ENCODE assay signal across 17 cellular contexts in genomic region chr1:10185759-10186158, GRCh38. TPM values are rescaled to one million over a fixed set of nuclear protein-coding genes. Genes with fewer than 3 reads are reported as not detected.
DNase-seq lines count a peak whose midpoint lies in the region; ATAC-seq, FAIRE-seq and TF ChIP-seq lines count a peak whose summit lies in the region.
"Had no signal": no experiment of that assay in that cellular context is flagged by ENCODE, and none has a peak within 500 bp of the region (broad histone marks: within the 10 kb centered on the region; RNA-seq: fewer than 3 reads in every experiment).

No MANE protein-coding gene starts in this region.

- H3K36me3 Mint-ChIP-seq in neural crest cell (ENCODE audit: low read depth), result peaks cover 16% of the 10 kb centered on the region

- TF ChIP-seq EP300 in K562 (IDR thresholded peaks at IDR 0.05; ENCODE audit: low read length), result no peak

- no peak for TF ChIP-seq RAD21 in K562 (CRISPR knock-in tag; conservative IDR thresholded peaks at IDR 0.05 in 1 of 2, IDR thresholded peaks at IDR 0.05 in 1 of 2)

- no peaks in the 10 kb centered on the region for H3K9me3 ChIP-seq in K562 (replicated peaks; ENCODE audit: control insufficient read depth, insufficient read depth, low read depth, low read length)
- H3K9me3 ChIP-seq: Caco-2 had no signal

- H3K4me3 Mint-ChIP-seq in neural crest cell, result peak overlapping the region; percentile 29
- H3K4me3 Mint-ChIP-seq: CD8-positive, alpha-beta memory T cell had no signal

- no peak overlapping the region for H3K9ac ChIP-seq in K562 (ENCODE audit: insufficient read depth in 1 of 2, low read depth in 2 of 2, low read length in 2 of 2)
- H3K9ac ChIP-seq: BLaER1, GM23248 had no signal

- no peaks in the 10 kb centered on the region for H3K9me1 ChIP-seq in K562 (ENCODE audit: control insufficient read depth, insufficient read depth, low read length)

- ATAC-seq in K562 (peak; percentile 35; the same call in 2 of the 3 replicates), HG03571 (IDR thresholded peaks at IDR 0.05; ENCODE audit: unreplicated experiment) (no peak), HG02970 (IDR thresholded peaks at IDR 0.05; ENCODE audit: low FRiP score, unreplicated experiment) (no peak)
- ATAC-seq: GM12878, HCT116 had no signal

- peaks cover 24% of the 10 kb centered on the region for H3K4me1 Mint-ChIP-seq in neural crest cell
- H3K4me1 Mint-ChIP-seq: CD8-positive, alpha-beta memory T cell had no signal

- H3K27ac Mint-ChIP-seq in neural crest cell (ENCODE audit: unreplicated experiment), result no peak overlapping the region

- intact Hi-C loops in K562 (cut with micrococcal nuclease), result no loop called here

- no peak overlapping the region for H3K4me3 ChIP-seq in K562
- H3K4me3 ChIP-seq: BLaER1, GM12878, GM23248 had no signal

- H3K27me3 ChIP-seq in K562 (ENCODE audit: control insufficient read depth in 2 of 2, insufficient read depth in 2 of 2, low read length in 2 of 2), result no peaks in the 10 kb centered on the region
- H3K27me3 ChIP-seq: BLaER1 had no signal

- POLR2A ChIA-PET in K562 (lab: Yijun Ruan, JAX), result no interaction called here

- H3K36me3 ChIP-seq in K562 (ENCODE audit: control insufficient read depth, insufficient read depth, low read length), result peaks cover 2% of the 10 kb centered on the region; the same call in 1 of the 3 replicates

- CTCF ChIA-PET in K562 (lab: Yijun Ruan, JAX; ENCODE audit: low intra/inter-chr PET ratio), result no interaction called here

- H3K79me2 ChIP-seq in K562 (ENCODE audit: control insufficient read depth, insufficient read depth, low read length), result no peaks in the 10 kb centered on the region

- H2AFZ ChIP-seq in K562 (ENCODE audit: low read depth, low read length), result no peak overlapping the region
- H2AFZ ChIP-seq: GM23248 had no signal

- H3K9me3 Mint-ChIP-seq in neural crest cell, result peaks cover 2% of the 10 kb centered on the region

- 13% methylated on average over 2 of the region's 2 CpGs for WGBS in K562 (ENCODE audit: insufficient coverage, low coverage, missing lambda C conversion rate)

- no peaks in the 10 kb centered on the region for H3K4me1 ChIP-seq in K562 (replicated peaks in 1 of 2; ENCODE audit: control insufficient read depth in 2 of 2, insufficient read depth in 2 of 2, low read length in 2 of 2)
- H3K4me1 ChIP-seq: Caco-2 had no signal

- no peak overlapping the region for H3K27ac ChIP-seq in K562 (ENCODE audit: extremely low read depth, low read depth, low read length)
- H3K27ac ChIP-seq: BLaER1, GM23248 had no signal

- BruUV-seq in K562 (replicated peaks; lab: Mats Ljungman, UMichigan), result no TSS peak

- no peaks in the 10 kb centered on the region for H3K27me3 Mint-ChIP-seq in neural crest cell (ENCODE audit: low read depth)
- H3K27me3 Mint-ChIP-seq: CD8-positive, alpha-beta memory T cell had no signal

- FAIRE-seq in K562 (lab: Jason Lieb, UNC), result no peak
- FAIRE-seq: GM12878, GM18507, H54 had no signal

- DNase-seq in SKM-1 treated with dmso at 0.1 percent for 144 hours (lab: John Stamatoyannopoulos, UW; ENCODE audit: unreplicated experiment) (peak; percentile 5), SKM-1 (lab: John Stamatoyannopoulos, UW; ENCODE audit: unreplicated experiment) (no peak), KBM-7 (peak; percentile 15), K562 (ENCODE audit: extremely low read depth in 1 of 4, low spot score in 3 of 4) (no peak), neural crest cell (ENCODE audit: low read depth, low spot score) (no peak)
- DNase-seq: 8988T; AML-193; Caco-2; CD8-positive, alpha-beta memory T cell had no signal

- no peaks in the 10 kb centered on the region for H4K20me1 ChIP-seq in K562 (replicated peaks; ENCODE audit: control insufficient read depth, insufficient read depth, low read length)
- H4K20me1 ChIP-seq: BLaER1 had no signal

- H3K4me2 ChIP-seq in K562 (ENCODE audit: insufficient read depth, low read length), result no peak overlapping the region
- H3K4me2 ChIP-seq: BLaER1 had no signal

- no peak for TF ChIP-seq CTCF in K562 (IDR thresholded peaks at IDR 0.05 in 2 of 3, conservative IDR thresholded peaks at IDR 0.05 in 1 of 3; ENCODE audit: insufficient read depth in 2 of 3, low read depth in 1 of 3, low read length in 3 of 3)
- no peak for TF ChIP-seq CTCF in neural crest cell (conservative IDR thresholded peaks at IDR 0.05)

- in situ Hi-C loops in KBM-7 (cut with MboI; ENCODE audit: low pct_unique_long_range_greater_than_20kb, low sequenced_read_pairs) (no loop called here), K562 (cut with MboI) (no loop called here)

- TF ChIP-seq POLR2A in K562 (conservative IDR thresholded peaks at IDR 0.05), result no peak

TF ChIP-seq in K562, 482 proteins besides CTCF, POLR2A, EP300 and RAD21:
- TF ChIP-seq GATA2 (CRISPR knock-in tag; IDR thresholded peaks at IDR 0.05) (no peak), KLF10 (CRISPR knock-in tag; IDR thresholded peaks at IDR 0.05) (no peak), DEAF1 (CRISPR knock-in tag; IDR thresholded peaks at IDR 0.05) (no peak), KAT7 (CRISPR knock-in tag; IDR thresholded peaks at IDR 0.05; ENCODE audit: borderline replicate concordance) (no peak), FOXP1 (CRISPR knock-in tag; IDR thresholded peaks at IDR 0.05) (no peak), HCFC1 (IDR thresholded peaks at IDR 0.05; ENCODE audit: low read depth, low read length) (no peak), SNAPC5 (CRISPR knock-in tag; IDR thresholded peaks at IDR 0.05) (no peak), TRIM28 (IDR thresholded peaks at IDR 0.05) (no peak), WHSC1 (IDR thresholded peaks at IDR 0.05; ENCODE audit: low read length) (no peak), ZNF24 (IDR thresholded peaks at IDR 0.05) (no peak), U2AF2 (optimal IDR thresholded peaks at IDR 0.05; ENCODE audit: low read depth, low read length) (no peak)

RNA-seq across cellular contexts. Expression of gene KIF1B, which starts 24.6 kb away (rescaled TPM):
- total RNA-seq in K562 (2011; cell fraction: chromatin; rRNA removed; ENCODE audit: low replicate concordance), result 31.2 and 82.9 TPM in 2 replicates
- total RNA-seq in K562 (2011; cell fraction: nucleolus; rRNA removed), result 17.6 and 18.5 TPM in 2 replicates
- total RNA-seq in K562 (2011; cell fraction: nucleoplasm; rRNA removed), result 35.7 and 51.7 TPM in 2 replicates
- 8.9 and 12.3 TPM in 2 replicates for total RNA-seq in K562 (2014; rRNA removed)
- 14.8 and 16.0 TPM in 2 replicates for total RNA-seq in K562 (2014; rRNA removed; fragmentation: Illumina TruSeq; extraction: Trizol)
- 11.1 and 13.2 TPM in 2 replicates for total RNA-seq in K562 (2015; rRNA removed; fragmentation: Illumina TruSeq; extraction: Trizol)
- 19.8 and 20.0 TPM in 2 replicates for total RNA-seq in K562 (2021)
- polyA plus RNA-seq in K562 (2011; rRNA removed), result 11.9 and 14.8 TPM in 2 replicates
- polyA plus RNA-seq in K562 (2011; cell fraction: cytosol; rRNA removed), result 8.2 and 12.3 TPM in 2 replicates
- polyA plus RNA-seq in K562 (2011; cell fraction: nucleus; rRNA removed), result 10.1 and 10.2 TPM in 2 replicates
- polyA plus RNA-seq in K562 (2012), result 9.4 and 12.2 TPM in 2 replicates
- polyA plus RNA-seq in K562 (2014; fragmentation: Illumina TruSeq; extraction: Trizol), result 14.8 and 15.8 TPM in 2 replicates
- polyA plus RNA-seq in K562 (2014; fragmentation: Nextera tagmentation; extraction: Ambion mirVana), result 1 to 10 TPM; 2.8 to 3.1 TPM
- polyA plus RNA-seq in K562 (2014; rRNA removed), result 8.9 and 9.6 TPM in 2 replicates
- 25.2 and 29.9 TPM in 2 replicates for polyA minus RNA-seq in K562 (2011; rRNA and poly(A)+ RNA removed)
- polyA minus RNA-seq in K562 (2011; cell fraction: cytosol; rRNA and poly(A)+ RNA removed), result 14.1 and 16.4 TPM in 2 replicates
- 9.7 and 22.9 TPM in 2 replicates for polyA minus RNA-seq in K562 (2011; cell fraction: nucleus; rRNA and poly(A)+ RNA removed)
- total RNA-seq in neural crest cell, result 113 and 116 TPM in 2 replicates

Comparison
In these comparisons a context has a peak if more than half of its experiments do, and no peak if none do; other contexts are left out.
1. DNase-seq: peak in SKM-1 treated with dmso at 0.1 percent for 144 hours (single experiment) and KBM-7 (single experiment); none in SKM-1 (single experiment), K562 (0 of 4) and neural crest cell (single experiment).